11 cellular contexts compared by ENCODE assay signal in genomic region chr4:103306870-103307345, GRCh38.
DNase-seq lines count a peak whose midpoint lies in the region; ATAC-seq, FAIRE-seq and TF ChIP-seq lines count a peak whose summit lies in the region.
"Had no signal": no experiment of that assay in that cellular context is flagged by ENCODE, and none has a peak within 500 bp of the region (broad histone marks: within the 10 kb centered on the region; RNA-seq: fewer than 3 reads in every experiment).

No MANE protein-coding gene starts in this region.

- peak; percentile 49 for ATAC-seq in left ventricle myocardium superior
- ATAC-seq in pancreas = peak; percentile 43 to 91 (median 71)
- ATAC-seq in HG03159 (IDR thresholded peaks at IDR 0.05; ENCODE audit: unreplicated experiment) = no peak
- no peak for ATAC-seq in HG02884 (IDR thresholded peaks at IDR 0.05; ENCODE audit: unreplicated experiment)

- intact Hi-C loops in left ventricle myocardium superior (cut with micrococcal nuclease) = no loop called here
- intact Hi-C loops in pancreas (cut with DNase I) = no loop called here

- no peak for TF ChIP-seq CTCF in pancreas (IDR thresholded peaks at IDR 0.05)

- H3K4me3 ChIP-seq in pancreas = no peak overlapping the region
- H3K4me3 ChIP-seq: breast epithelium, MG63 had no signal

- no peak for FAIRE-seq in pancreas (lab: Jason Lieb, UNC)

- peak in 13 of 14 donors; percentile 1 to 81 (median 68) for DNase-seq in C1 segment of cervical spinal cord (lab: John Stamatoyannopoulos, UW)
- peak; percentile 2 for DNase-seq in NCI-H774 (lab: John Stamatoyannopoulos, UW)
- peak; percentile 32 for DNase-seq in left ventricle myocardium superior
- peak in 5 of 6 donors; percentile 10 to 53 (median 28) for DNase-seq in pancreas
- DNase-seq in NCI-H446 treated with DMSO at 0.1 percent for 48 hours (lab: John Stamatoyannopoulos, UW) = no peak
- DNase-seq in stimulated activated CD4-positive, alpha-beta T cell treated with anti-CD3 and anti-CD28 coated beads, Interleukin-2, amount 100 ng/mL, for 48 hours = no peak
- DNase-seq: glutamatergic neuron, MG63 had no signal

- no peak overlapping the region for H3K27ac ChIP-seq in pancreas
- H3K27ac ChIP-seq: breast epithelium had no signal

- H3K4me1 ChIP-seq in pancreas = no peaks in the 10 kb centered on the region
- H3K4me1 ChIP-seq: breast epithelium had no signal

- no peaks in the 10 kb centered on the region for H3K36me3 ChIP-seq in pancreas
- H3K36me3 ChIP-seq: breast epithelium, MG63 had no signal

- no peaks in the 10 kb centered on the region for H3K9me3 ChIP-seq in pancreas
- H3K9me3 ChIP-seq: breast epithelium, MG63 had no signal

- H3K27me3 ChIP-seq in pancreas = no peaks in the 10 kb centered on the region
- H3K27me3 ChIP-seq: breast epithelium, MG63 had no signal

- 10 to 17% methylated on average over 7 of the region's 7 CpGs for WGBS in pancreas, 2 donors

Comparison
In these comparisons a context has a peak if more than half of its experiments do, and no peak if none do; other contexts are left out.
1. DNase-seq: peak in C1 segment of cervical spinal cord (13 of 14), NCI-H774 (single experiment), left ventricle myocardium superior (single experiment) and pancreas (5 of 6); none in NCI-H446 treated with DMSO at 0.1 percent for 48 hours (single experiment) and stimulated activated CD4-positive, alpha-beta T cell treated with anti-CD3 and anti-CD28 coated beads, Interleukin-2, amount 100 ng/mL, for 48 hours (0 of 2).
2. ATAC-seq: peak in left ventricle myocardium superior (single experiment) and pancreas (4 of 4); none in HG03159 (single experiment) and HG02884 (single experiment).